8 cellular contexts compared by ENCODE assay signal in the genomic region with DNA sequence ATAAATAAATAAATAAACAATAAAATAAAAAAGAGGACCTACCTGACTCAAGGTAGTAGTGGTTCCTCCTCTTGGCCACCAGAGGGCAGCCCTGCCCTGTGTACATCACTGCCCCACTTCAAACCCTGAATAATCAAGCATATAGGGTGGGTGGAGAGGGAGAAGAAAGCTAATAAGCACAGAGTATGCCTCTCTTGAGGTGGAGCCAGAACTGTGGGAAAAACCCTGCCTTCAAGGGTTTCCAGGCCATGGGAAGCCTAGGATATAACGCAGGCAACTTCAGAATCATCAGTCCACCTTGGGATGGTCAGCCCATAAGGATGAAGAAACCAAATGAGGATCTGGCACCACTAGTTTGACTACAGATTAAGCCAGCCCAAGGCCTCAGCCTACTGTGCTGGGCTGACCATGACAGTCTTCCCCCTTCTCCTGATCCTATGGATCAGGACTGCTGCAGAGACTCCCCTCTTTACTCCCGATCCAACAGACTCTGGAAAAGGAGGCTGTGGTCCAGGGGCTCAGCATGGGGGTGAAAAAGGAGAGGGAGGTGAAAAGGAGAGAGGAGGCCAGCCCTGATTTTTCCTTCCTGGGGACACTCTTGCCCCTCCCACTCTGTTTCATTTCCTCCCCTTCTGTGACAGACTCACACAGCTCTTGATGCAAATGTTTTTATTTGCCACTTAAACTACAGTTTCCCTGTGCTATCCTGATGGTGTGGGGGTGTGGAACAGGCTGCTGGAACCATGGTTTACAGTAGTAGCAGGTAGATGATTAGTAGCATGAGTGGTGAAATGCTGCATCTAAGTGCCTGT. TPM values are rescaled to one million over a fixed set of nuclear protein-coding genes. Genes with fewer than 3 reads are reported as not detected.
DNase-seq lines count a peak whose midpoint lies in the region; ATAC-seq and TF ChIP-seq lines count a peak whose summit lies in the region.

No MANE protein-coding gene starts in this region.

- H3K4me3 ChIP-seq in Panc1 (ENCODE audit: low read depth in 2 of 2, low read length in 2 of 2) (no peak overlapping the region), gastroesophageal sphincter (no peak overlapping the region)

- no TSS peak for BruUV-seq in Panc1 (replicated peaks; lab: Mats Ljungman, UMichigan)

- TF ChIP-seq CTCF in Panc1 (IDR thresholded peaks at IDR 0.05) (peak; percentile 97), gastroesophageal sphincter (IDR thresholded peaks at IDR 0.05) (peak; percentile 75 to 93 (median 80))

- WGBS in gastroesophageal sphincter (ENCODE audit: low coverage in 1 of 2), 2 donors = 100% methylated on average over 1 of the region's 2 CpGs

- H3K9me3 ChIP-seq in Panc1 (ENCODE audit: control insufficient read depth, insufficient read depth, low read depth, low read length) = no peaks in the 10 kb centered on the region
- no peaks in the 10 kb centered on the region for H3K9me3 ChIP-seq in gastroesophageal sphincter

- CTCF ChIA-PET in Panc1 (lab: Charles Lee) = interaction anchor here (2.2 to 2.3 kb wide), 2 partner anchors 10 to 25 kb away, joined by 8 to 12 read pairs; a partner anchor contains a TSS

- intact Hi-C loops in Panc1 (cut with micrococcal nuclease; ENCODE audit: unreplicated experiment) = loop anchor here (2.0 kb wide), 1 partner anchor 56 kb away; no protein-coding TSS in a partner anchor

- no peaks in the 10 kb centered on the region for H3K27me3 ChIP-seq in Panc1 (ENCODE audit: control insufficient read depth, insufficient read depth, low read length)
- H3K27me3 ChIP-seq in gastroesophageal sphincter = no peaks in the 10 kb centered on the region

- peak; percentile 83 for ATAC-seq in GM18511 (IDR thresholded peaks at IDR 0.05; ENCODE audit: unreplicated experiment)
- ATAC-seq in HG03432 (IDR thresholded peaks at IDR 0.05; ENCODE audit: unreplicated experiment) = peak; percentile 74
- ATAC-seq in Panc1 = peak; percentile 83
- ATAC-seq in gastroesophageal sphincter = peak; percentile 65

- no peaks in the 10 kb centered on the region; the same call in 1 of the 2 replicates for H3K36me3 ChIP-seq in Panc1 (ENCODE audit: control insufficient read depth, insufficient read depth, low read length)
- peaks cover 0 to 77% of the 10 kb centered on the region in 2 donors for H3K36me3 ChIP-seq in gastroesophageal sphincter

- no peak for TF ChIP-seq EP300 in gastroesophageal sphincter (IDR thresholded peaks at IDR 0.05)

- H3K27ac ChIP-seq in Panc1 (ENCODE audit: low read length) = no peak overlapping the region
- peak overlapping the region in 3 of 4 donors; percentile 50 to 67 (median 58) for H3K27ac ChIP-seq in gastroesophageal sphincter

- POLR2A ChIA-PET in Panc1 (lab: Charles Lee) = interaction anchor here (0.6 kb wide), 1 partner anchor 19 kb away, joined by 3 read pairs; no protein-coding TSS in a partner anchor

- in situ Hi-C loops in Panc1 (cut with HindIII; ENCODE audit: low pct_unique_long_range_greater_than_20kb, low sequenced_read_pairs) = no loop called here

- no peaks in the 10 kb centered on the region for H3K4me1 ChIP-seq in Panc1 (ENCODE audit: control insufficient read depth, insufficient read depth, low read length)
- peaks cover 0 to 34% (median 0%) of the 10 kb centered on the region in 3 donors for H3K4me1 ChIP-seq in gastroesophageal sphincter

- DNase-seq in Ammon's horn (ENCODE audit: low spot score) (peak; percentile 74), Panc1 (ENCODE audit: low read depth, low spot score) (peak; percentile 35), renal cortical epithelial cell (ENCODE audit: low read depth) (peak; percentile 66), OCI-M2 (lab: John Stamatoyannopoulos, UW; ENCODE audit: unreplicated experiment) (no peak)
- DNase-seq in activated gamma-delta T cell treated with anti-CD3 and anti-CD28 coated beads, Interleukin-2, amount 50 U/mL, for 16 hours (ENCODE audit: low read depth) = peak; percentile 17

- TF ChIP-seq POLR2A in gastroesophageal sphincter (IDR thresholded peaks at IDR 0.05) = no peak

RNA-seq across cellular contexts. Expression of a gene that starts 10.1 kb away (rescaled TPM):
- total RNA-seq in Panc1 (2021; ENCODE audit: unreplicated experiment) (8.0 TPM), gastroesophageal sphincter (100 to 1,000 TPM in 1 of 4 donors, 10 to 100 TPM in 3; 34.2 to 136 (median 45.4) TPM), renal cortical epithelial cell (7.5 and 8.2 TPM in 2 replicates)
- polyA plus RNA-seq in Panc1 (2012; ENCODE audit: insufficient read length) = 7.8 TPM

RNA-seq across cellular contexts. Expression of a gene that starts 36.5 kb away (rescaled TPM):
- total RNA-seq in Panc1 (2021; ENCODE audit: unreplicated experiment) (22.8 TPM), gastroesophageal sphincter (10 to 100 TPM; 14.8 to 25.8 (median 22.7) TPM), renal cortical epithelial cell (26.9 and 34.0 TPM in 2 replicates)
- 19.1 TPM for polyA plus RNA-seq in Panc1 (2012; ENCODE audit: insufficient read length)

RNA-seq across cellular contexts. Expression of a gene that starts 36.6 kb away (rescaled TPM):
- total RNA-seq in Panc1 (2021; ENCODE audit: unreplicated experiment) (53.1 TPM), gastroesophageal sphincter (100 to 1,000 TPM in 1 of 4 donors, 10 to 100 TPM in 3; 33.8 to 126 (median 58.7) TPM), renal cortical epithelial cell (17.5 and 19.3 TPM in 2 replicates)
- 58.1 TPM for polyA plus RNA-seq in Panc1 (2012; ENCODE audit: insufficient read length)

RNA-seq across cellular contexts. Expression of a gene that starts 43.7 kb away (rescaled TPM):
- total RNA-seq in Panc1 (2021; ENCODE audit: unreplicated experiment) = 17.9 TPM
- polyA plus RNA-seq in Panc1 (2012; ENCODE audit: insufficient read length) = 19.9 TPM
- total RNA-seq in gastroesophageal sphincter = 10 to 100 TPM in 1 of 4 donors, 1 to 10 TPM in 3; 1.2 to 10.3 (median 2.9) TPM
- 1.7 and 3.5 TPM in 2 replicates for total RNA-seq in renal cortical epithelial cell

RNA-seq across cellular contexts. Expression of a gene that starts 60.0 kb away (rescaled TPM):
- total RNA-seq in Panc1 (2021; ENCODE audit: unreplicated experiment) (37.9 TPM), gastroesophageal sphincter (10 to 100 TPM in 3 of 4 donors, 1 to 10 TPM in 1; 6.7 to 24.2 (median 19.2) TPM), renal cortical epithelial cell (34.9 and 37.5 TPM in 2 replicates)
- polyA plus RNA-seq in Panc1 (2012; ENCODE audit: insufficient read length) = 27.8 TPM
